Comparison of ENCODE assay signal across 8 cellular contexts in genomic region chr11:118437046-118437735, GRCh38. TPM values are rescaled to one million over a fixed set of nuclear protein-coding genes. Genes with fewer than 3 reads are reported as not detected.
DNase-seq lines count a peak whose midpoint lies in the region; ATAC-seq and TF ChIP-seq lines count a peak whose summit lies in the region.

No MANE protein-coding gene starts in this region.

- H3K27me3 ChIP-seq in DOHH2 (ENCODE audit: control insufficient read depth, low read length) (no peaks in the 10 kb centered on the region), MM.1S (replicated peaks; ENCODE audit: insufficient read depth, low read length) (no peaks in the 10 kb centered on the region)

- H3K9me2 ChIP-seq in DOHH2 (replicated peaks; ENCODE audit: control insufficient read depth, low read length) (no peaks in the 10 kb centered on the region), MM.1S (replicated peaks; ENCODE audit: insufficient read depth, low read length) (no peaks in the 10 kb centered on the region)

- H3K27ac Mint-ChIP-seq in dendritic cell treated with granulocyte-macrophage colony-stimulating factor and Interleukin-4, amounts not matched to agents 40 ng/mL and 50 ng/mL, for 4 days = peak overlapping the region; percentile 74

- H3K79me2 ChIP-seq in DOHH2 (ENCODE audit: control insufficient read depth, low read length) (peaks cover 57% of the 10 kb centered on the region), MM.1S (ENCODE audit: low read length) (peaks cover 57% of the 10 kb centered on the region)

- TF ChIP-seq CTCF in DOHH2 (IDR thresholded peaks at IDR 0.05; ENCODE audit: low read depth, low read length, poor library complexity, severe bottlenecking) = no peak
- TF ChIP-seq CTCF in MM.1S (IDR thresholded peaks at IDR 0.05; ENCODE audit: low read length) = no peak
- no peak for TF ChIP-seq CTCF in lower leg skin (IDR thresholded peaks at IDR 0.05)

- peak overlapping the region; percentile 70; the same call in 1 of the 2 replicates for H3K9ac ChIP-seq in MM.1S (ENCODE audit: low read length)

- no peaks in the 10 kb centered on the region for H3K9me3 ChIP-seq in DOHH2 (ENCODE audit: control insufficient read depth, insufficient read depth, low read length)
- H3K9me3 ChIP-seq in MM.1S (replicated peaks; ENCODE audit: insufficient read depth, low read length) = no peaks in the 10 kb centered on the region

- intact Hi-C loops in dendritic cell treated with granulocyte-macrophage colony-stimulating factor and Interleukin-4, amounts not matched to agents 40 ng/mL and 50 ng/mL, for 4 days (cut with micrococcal nuclease) = loop anchor here (2.0 to 10.0 kb wide), 2 partner anchors 48 to 136 kb away; partner anchors contain the start of gene ARCN1
- intact Hi-C loops in lower leg skin (cut with DNase I; ENCODE audit: low total_unique reads) = no loop called here

- H3K4me1 ChIP-seq in DOHH2 (ENCODE audit: control insufficient read depth, low read length) (peaks cover 58% of the 10 kb centered on the region), MM.1S (ENCODE audit: low read length) (peaks cover 12% of the 10 kb centered on the region)

- H3K4me3 ChIP-seq in DOHH2 (ENCODE audit: low read length) (peak overlapping the region; percentile 88), MM.1S (ENCODE audit: low read length) (peak overlapping the region; percentile 89), lower leg skin (ENCODE audit: low read depth, poor library complexity, severe bottlenecking) (peak overlapping the region; percentile 93)

- peak overlapping the region; percentile 84 for H3K4me3 Mint-ChIP-seq in dendritic cell treated with granulocyte-macrophage colony-stimulating factor and Interleukin-4, amounts not matched to agents 40 ng/mL and 50 ng/mL, for 4 days

- H3K27me3 Mint-ChIP-seq in dendritic cell treated with granulocyte-macrophage colony-stimulating factor and Interleukin-4, amounts not matched to agents 40 ng/mL and 50 ng/mL, for 4 days = peaks cover 12% of the 10 kb centered on the region

- WGBS in lower leg skin, 2 donors = 0% methylated on average over 23 to 28 of the region's 30 CpGs

- DNase-seq in MM.1S (peak; percentile 12), lower leg skin (ENCODE audit: low spot score in 2 of 2) (peak; percentile 45 to 90)
- peak; percentile 66 for DNase-seq in activated CD4-positive, alpha-beta T cell treated with anti-CD3 and anti-CD28 coated beads for 48 hours
- DNase-seq in stimulated activated CD4-positive, alpha-beta T cell treated with anti-CD3 and anti-CD28 coated beads, TNF-alpha, amount 100 ng/mL, for 24 hours (ENCODE audit: low read depth in 3 of 3) = peak in 2 of 3 experiments; percentile 18 to 52

- peaks cover 19% of the 10 kb centered on the region for H3K36me3 Mint-ChIP-seq in dendritic cell treated with granulocyte-macrophage colony-stimulating factor and Interleukin-4, amounts not matched to agents 40 ng/mL and 50 ng/mL, for 4 days (ENCODE audit: low read depth)

- H3K9me3 Mint-ChIP-seq in dendritic cell treated with granulocyte-macrophage colony-stimulating factor and Interleukin-4, amounts not matched to agents 40 ng/mL and 50 ng/mL, for 4 days = no peaks in the 10 kb centered on the region

- H3F3A ChIP-seq in DOHH2 (ENCODE audit: control insufficient read depth, insufficient read depth) (peaks cover 11% of the 10 kb centered on the region), MM.1S (ENCODE audit: insufficient read depth, low read length) (peaks cover 31% of the 10 kb centered on the region; the same call in 1 of the 2 replicates)

- no peak for ATAC-seq in GM21526 (IDR thresholded peaks at IDR 0.05; ENCODE audit: low FRiP score, unreplicated experiment)
- ATAC-seq in HG03378 (IDR thresholded peaks at IDR 0.05; ENCODE audit: unreplicated experiment) = no peak

- H3K27ac ChIP-seq in DOHH2 (ENCODE audit: low read depth, low read length) = peak overlapping the region; percentile 59
- peak overlapping the region; percentile 42; the same call in 1 of the 2 replicates for H3K27ac ChIP-seq in MM.1S (ENCODE audit: low read length)

- H4K20me1 ChIP-seq in DOHH2 (ENCODE audit: control insufficient read depth, insufficient read depth, low read depth, low read length) (peaks cover 35% of the 10 kb centered on the region), MM.1S (ENCODE audit: insufficient read depth, low read length) (peaks cover 33% of the 10 kb centered on the region)

- H3K4me2 ChIP-seq in DOHH2 (ENCODE audit: low read length) (peak overlapping the region; percentile 98), MM.1S (ENCODE audit: low read depth, low read length) (peak overlapping the region; percentile 83)

- H3K36me3 ChIP-seq in DOHH2 (ENCODE audit: control insufficient read depth, low read length) (peaks cover 48% of the 10 kb centered on the region), MM.1S (replicated peaks; ENCODE audit: insufficient read depth, low read length) (no peaks in the 10 kb centered on the region)

- H2AFZ ChIP-seq in MM.1S (ENCODE audit: low read length) = 0 out of 2 replicates have a peak overlapping the region, but pooled peaks have one; percentile 32

- TF ChIP-seq POLR2A in lower leg skin (IDR thresholded peaks at IDR 0.05) = no peak

- peaks cover 63% of the 10 kb centered on the region for H3K4me1 Mint-ChIP-seq in dendritic cell treated with granulocyte-macrophage colony-stimulating factor and Interleukin-4, amounts not matched to agents 40 ng/mL and 50 ng/mL, for 4 days (ENCODE audit: low read depth)

RNA-seq across cellular contexts. Expression of gene KMT2A, which starts 0.9 kb away (rescaled TPM):
- total RNA-seq in lower leg skin = 10 to 100 TPM; 57.8 to 94.6 (median 63.6) TPM

RNA-seq across cellular contexts. Expression of gene ATP5MG, which starts 35.8 kb away (rescaled TPM):
- 10 to 100 TPM; 26.7 to 83.6 (median 44.8) TPM for total RNA-seq in lower leg skin

Comparison
In these comparisons a context has a peak if more than half of its experiments do, and no peak if none do; other contexts are left out.
1. DNase-seq: peak in every context shown above with its lines; median percentile 68 in lower leg skin; 66 in activated CD4-positive, alpha-beta T cell treated with anti-CD3 and anti-CD28 coated beads for 48 hours; 35 in stimulated activated CD4-positive, alpha-beta T cell treated with anti-CD3 and anti-CD28 coated beads, TNF-alpha, amount 100 ng/mL, for 24 hours; 12 in MM.1S.